ENCODE assay signal across 33 cellular contexts in genomic region chr12:108177131-108177530, GRCh38. TPM values are rescaled to one million over a fixed set of nuclear protein-coding genes. Genes with fewer than 3 reads are reported as not detected.
"Had no signal": no experiment of that assay in that cellular context is flagged by ENCODE, and none has a peak within 500 bp of the region (broad histone marks: within the 10 kb centered on the region; RNA-seq: fewer than 3 reads in every experiment).

No MANE protein-coding gene starts in this region.

- FAIRE-seq: colon, endometrium, endothelial cell of umbilical vein, frontal cortex had no signal

- H3K27ac ChIP-seq: colonic mucosa, coronary artery, epithelial cell of prostate, esophagus squamous epithelium, foreskin keratinocyte, gastrocnemius medialis, heart left ventricle, heart right ventricle had no signal

- H3K4me1 ChIP-seq: colonic mucosa, esophagus squamous epithelium, foreskin keratinocyte, gastrocnemius medialis, heart left ventricle, heart right ventricle had no signal

- ATAC-seq: effector memory CD8-positive, alpha-beta T cell; esophagus mucosa; foreskin keratinocyte; gastrocnemius medialis; gastroesophageal sphincter; heart left ventricle; heart right ventricle had no signal

- H3K4me3 ChIP-seq: colonic mucosa, coronary artery, dorsolateral prefrontal cortex, esophagus muscularis mucosa, esophagus squamous epithelium, gastrocnemius medialis, gastroesophageal sphincter, heart left ventricle, heart right ventricle had no signal

- H3K36me3 ChIP-seq: colonic mucosa, esophagus squamous epithelium, gastrocnemius medialis, heart left ventricle, heart right ventricle had no signal

- DNase-seq: colonic mucosa; cortex of kidney; dermis blood vessel endothelial cell; dorsolateral prefrontal cortex; effector CD4-positive, alpha-beta T cell; effector CD8-positive, alpha-beta T cell; effector memory CD4-positive, alpha-beta T cell; effector memory CD8-positive, alpha-beta T cell; endodermal cell; erythroblast; esophagus squamous epithelium; foreskin fibroblast; foreskin keratinocyte; foreskin melanocyte; gastrocnemius medialis; glutamatergic neuron; head of caudate nucleus; heart left ventricle; heart right ventricle had no signal

- H3K9me3 ChIP-seq: colonic mucosa, esophagus muscularis mucosa, esophagus squamous epithelium, gastrocnemius medialis, gastroesophageal sphincter had no signal

- H3K27me3 ChIP-seq: colonic mucosa, dorsolateral prefrontal cortex, esophagus muscularis mucosa, esophagus squamous epithelium, foreskin keratinocyte, gastroesophageal sphincter had no signal

RNA-seq across cellular contexts. Expression of gene WSCD2, which starts 48.0 kb away (rescaled TPM):
- total RNA-seq: dermis blood vessel endothelial cell, dermis microvascular lymphatic vessel endothelial cell, endothelial cell of umbilical vein, epithelial cell of proximal tubule, fibroblast of lung, fibroblast of villous mesenchyme, foreskin keratinocyte, glomerular endothelial cell had no signal
- polyA plus RNA-seq: endothelial cell of umbilical vein, fibroblast of lung, foreskin keratinocyte, heart left ventricle had no signal
